In the genomic region with DNA sequence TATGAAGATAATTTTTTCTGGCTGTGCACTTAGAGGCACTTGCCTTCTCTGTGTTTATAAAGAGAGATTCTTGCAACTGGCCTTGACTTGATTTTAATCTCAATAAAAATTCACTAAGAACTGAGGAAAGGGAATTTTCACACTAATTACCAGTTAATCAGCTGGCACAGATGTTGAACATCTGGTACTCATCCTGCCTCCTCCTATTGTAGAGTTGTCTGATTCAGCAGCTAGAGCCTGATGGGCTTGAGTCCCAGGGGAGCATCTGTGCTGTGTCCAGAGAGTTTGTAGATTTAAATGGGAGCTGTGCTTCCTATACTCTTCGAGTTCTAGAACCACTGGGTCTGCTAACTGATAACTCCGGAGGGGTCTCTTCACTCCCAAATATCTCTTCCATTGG, we compare ENCODE assay signal across 23 cellular contexts. TPM values are rescaled to one million over a fixed set of nuclear protein-coding genes. Genes with fewer than 3 reads are reported as not detected.
DNase-seq lines count a peak whose midpoint lies in the region; ATAC-seq and TF ChIP-seq lines count a peak whose summit lies in the region.
"Had no signal": no experiment of that assay in that cellular context is flagged by ENCODE, and none has a peak within 500 bp of the region (broad histone marks: within the 10 kb centered on the region; RNA-seq: fewer than 3 reads in every experiment).

No MANE protein-coding gene starts in this region.

- H3K4me3 ChIP-seq in adipocyte (ENCODE audit: low read length), result no peak overlapping the region
- no peak overlapping the region for H3K4me3 ChIP-seq in fibroblast of the aortic adventitia (ENCODE audit: low read depth, low read length)
- H3K4me3 ChIP-seq in CD8-positive, alpha-beta T cell (ENCODE audit: low read depth, low read length), result no peak overlapping the region
- H3K4me3 ChIP-seq in effector memory CD4-positive, alpha-beta T cell (ENCODE audit: insufficient read depth, low read depth, low read length, poor library complexity, severe bottlenecking), result no peak overlapping the region
- H3K4me3 ChIP-seq: BLaER1, MG63 had no signal

- no peak for TF ChIP-seq CTCF in fibroblast of the aortic adventitia (IDR thresholded peaks at IDR 0.05; ENCODE audit: insufficient read depth, low read length)
- no peak for TF ChIP-seq CTCF in CD8-positive, alpha-beta T cell (IDR thresholded peaks at IDR 0.05)
- TF ChIP-seq CTCF in nephron progenitor cell (IDR thresholded peaks at IDR 0.05), result no peak

- no peaks in the 10 kb centered on the region for H3K9me3 Mint-ChIP-seq in CD8-positive, alpha-beta T cell
- peaks cover 17% of the 10 kb centered on the region for H3K9me3 Mint-ChIP-seq in nephron progenitor cell
- H3K9me3 Mint-ChIP-seq: HFFc6 had no signal

- ATAC-seq in CD8-positive, alpha-beta T cell, result no peak

- H3K4me1 Mint-ChIP-seq in CD8-positive, alpha-beta T cell (ENCODE audit: low read depth), result no peaks in the 10 kb centered on the region
- H3K4me1 Mint-ChIP-seq in nephron progenitor cell, result peaks cover 5% of the 10 kb centered on the region
- H3K4me1 Mint-ChIP-seq: CD4-positive, alpha-beta memory T cell had no signal

- no peak overlapping the region for H3K27ac Mint-ChIP-seq in CD8-positive, alpha-beta T cell
- H3K27ac Mint-ChIP-seq in nephron progenitor cell, result no peak overlapping the region
- H3K27ac Mint-ChIP-seq: CD4-positive, alpha-beta memory T cell; HFFc6 had no signal

- POLR2A ChIA-PET in CD8-positive, alpha-beta T cell (lab: Charles Lee), result no interaction called here

- peaks cover 12% of the 10 kb centered on the region for H3K4me1 ChIP-seq in adipocyte (ENCODE audit: control insufficient read depth, insufficient read depth, low read length)
- no peaks in the 10 kb centered on the region for H3K4me1 ChIP-seq in CD8-positive, alpha-beta T cell (ENCODE audit: insufficient read depth, low read length)
- no peaks in the 10 kb centered on the region for H3K4me1 ChIP-seq in effector memory CD4-positive, alpha-beta T cell (ENCODE audit: control insufficient read depth, insufficient read depth, low read length, poor library complexity, severe bottlenecking)

- no peak overlapping the region for H3K4me3 Mint-ChIP-seq in CD8-positive, alpha-beta T cell
- H3K4me3 Mint-ChIP-seq in nephron progenitor cell, result no peak overlapping the region
- H3K4me3 Mint-ChIP-seq: CD4-positive, alpha-beta memory T cell; HFFc6 had no signal

- CTCF ChIA-PET in CD8-positive, alpha-beta T cell (lab: Charles Lee), result no interaction called here

- DNase-seq in activated CD8-positive, alpha-beta memory T cell treated with anti-CD3 and anti-CD28 coated beads for 24 hours, result peak; percentile 5
- no peak for DNase-seq in activated CD8-positive, alpha-beta memory T cell treated with anti-CD3 and anti-CD28 coated beads, Interleukin-2, amount 50 U/mL, for 48 hours
- DNase-seq in adipocyte (ENCODE audit: low read depth), result peak; percentile 4
- DNase-seq in fibroblast of the aortic adventitia (ENCODE audit: low read depth), result peak; percentile 12
- DNase-seq in activated CD4-positive, alpha-beta T cell treated with anti-CD3 and anti-CD28 coated beads for 1 hour, result no peak
- no peak for DNase-seq in CD8-positive, alpha-beta T cell
- no peak for DNase-seq in nephron progenitor cell
- DNase-seq in effector memory CD4-positive, alpha-beta T cell, result no peak
- DNase-seq: CD4-positive, alpha-beta memory T cell; DMS53; HFFc6; Kasumi-1; MG63; NCI-H1048; NCI-H1436; NCI-H1930; NCI-H226; NCI-H524 treated with DMSO at 0.1 percent for 48 hours; SIG-M5 had no signal

- intact Hi-C loops in CD8-positive, alpha-beta T cell (cut with DNase I, micrococcal nuclease), result no loop called here

- no peak overlapping the region for H3K27ac ChIP-seq in CD8-positive, alpha-beta T cell (ENCODE audit: low read depth, low read length)
- H3K27ac ChIP-seq in effector memory CD4-positive, alpha-beta T cell (ENCODE audit: insufficient read depth, low read length, poor library complexity, severe bottlenecking), result no peak overlapping the region
- H3K27ac ChIP-seq: 22Rv1, BLaER1, RWPE1 had no signal

- H3K27me3 ChIP-seq in adipocyte (replicated peaks; ENCODE audit: control insufficient read depth, insufficient read depth, low read length), result peaks cover 15% of the 10 kb centered on the region
- H3K27me3 ChIP-seq in CD8-positive, alpha-beta T cell (ENCODE audit: insufficient read depth, low read length), result no peaks in the 10 kb centered on the region
- H3K27me3 ChIP-seq in effector memory CD4-positive, alpha-beta T cell (replicated peaks; ENCODE audit: control insufficient read depth, insufficient read depth, low read length, poor library complexity, severe bottlenecking), result peaks cover 3% of the 10 kb centered on the region
- H3K27me3 ChIP-seq: BLaER1, MG63 had no signal

- H3K27me3 Mint-ChIP-seq in CD8-positive, alpha-beta T cell (ENCODE audit: low read depth), result peaks cover 34% of the 10 kb centered on the region
- H3K27me3 Mint-ChIP-seq in nephron progenitor cell (ENCODE audit: low read depth, poor library complexity), result peaks cover 28% of the 10 kb centered on the region

- H3K36me3 ChIP-seq in adipocyte (ENCODE audit: control insufficient read depth, insufficient read depth, low read length, severe bottlenecking), result no peaks in the 10 kb centered on the region
- H3K36me3 ChIP-seq in CD8-positive, alpha-beta T cell (ENCODE audit: insufficient read depth, low read length), result no peaks in the 10 kb centered on the region
- no peaks in the 10 kb centered on the region for H3K36me3 ChIP-seq in effector memory CD4-positive, alpha-beta T cell (ENCODE audit: control insufficient read depth, insufficient read depth, low read length)
- H3K36me3 ChIP-seq: BLaER1, MG63 had no signal

- no peaks in the 10 kb centered on the region for H3K9me3 ChIP-seq in adipocyte (ENCODE audit: control insufficient read depth, low read length)
- H3K9me3 ChIP-seq in CD8-positive, alpha-beta T cell (ENCODE audit: low read length), result no peaks in the 10 kb centered on the region
- H3K9me3 ChIP-seq in effector memory CD4-positive, alpha-beta T cell (ENCODE audit: control insufficient read depth, low read length), result no peaks in the 10 kb centered on the region
- H3K9me3 ChIP-seq: BLaER1, MG63 had no signal

- H3K36me3 Mint-ChIP-seq in CD8-positive, alpha-beta T cell, result no peaks in the 10 kb centered on the region
- no peaks in the 10 kb centered on the region for H3K36me3 Mint-ChIP-seq in nephron progenitor cell (ENCODE audit: low read depth)
- H3K36me3 Mint-ChIP-seq: CD4-positive, alpha-beta memory T cell had no signal

- no peak overlapping the region for H3K9ac ChIP-seq in adipocyte (ENCODE audit: low read length)
- H3K9ac ChIP-seq: BLaER1 had no signal

RNA-seq across cellular contexts. Expression of a gene that starts 50.7 kb away (rescaled TPM):
- 0.09 and 0.49 TPM in 2 replicates for total RNA-seq in fibroblast of the aortic adventitia (ENCODE audit: low replicate concordance)
- total RNA-seq in CD8-positive, alpha-beta T cell, result not detected
- total RNA-seq: CD4-positive, alpha-beta memory T cell; H4 had no signal

Comparison
In these comparisons a context has a peak if more than half of its experiments do, and no peak if none do; other contexts are left out.
1. DNase-seq: peak in activated CD8-positive, alpha-beta memory T cell treated with anti-CD3 and anti-CD28 coated beads for 24 hours (single experiment), adipocyte (single experiment) and fibroblast of the aortic adventitia (single experiment); none in activated CD8-positive, alpha-beta memory T cell treated with anti-CD3 and anti-CD28 coated beads, Interleukin-2, amount 50 U/mL, for 48 hours (single experiment), activated CD4-positive, alpha-beta T cell treated with anti-CD3 and anti-CD28 coated beads for 1 hour (single experiment), CD8-positive, alpha-beta T cell (0 of 7), nephron progenitor cell (single experiment) and effector memory CD4-positive, alpha-beta T cell (0 of 3).